In the genomic region with DNA sequence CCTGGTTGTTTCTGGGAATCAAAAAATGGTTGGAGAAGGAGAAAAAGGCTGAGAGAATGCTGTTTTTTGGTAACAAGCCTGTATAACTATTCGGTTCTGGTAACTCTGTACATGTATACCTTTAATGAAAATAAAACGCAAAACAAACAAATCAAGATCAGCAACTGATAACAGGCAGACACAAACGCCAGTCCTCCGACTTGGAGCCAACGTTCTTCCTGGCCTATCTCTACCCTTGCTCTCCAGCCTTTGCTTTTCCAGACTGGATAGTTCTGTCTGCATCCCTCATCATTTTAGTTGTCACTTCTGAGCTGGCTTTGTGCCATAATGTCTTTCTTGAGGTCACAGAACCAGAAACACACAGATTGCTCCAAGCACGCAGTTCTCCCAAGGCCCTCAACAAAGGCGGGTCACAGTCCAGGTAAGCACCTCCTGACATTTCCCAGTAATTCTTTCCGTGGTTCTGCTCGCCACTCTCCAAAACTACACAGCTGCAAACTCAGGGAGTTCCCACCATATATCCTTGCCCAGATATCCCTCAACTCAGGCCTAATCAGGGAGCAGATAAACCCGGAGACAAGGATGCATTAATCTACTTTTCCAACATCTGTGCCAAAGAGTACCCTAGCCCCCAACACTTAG, we compare ENCODE assay signal across 14 cellular contexts. TPM values are rescaled to one million over a fixed set of nuclear protein-coding genes. Genes with fewer than 3 reads are reported as not detected.
"Had no signal": no experiment of that assay in that cellular context is flagged by ENCODE, and none has a peak within 500 bp of the region (broad histone marks: within the 10 kb centered on the region; RNA-seq: fewer than 3 reads in every experiment).

No MANE protein-coding gene starts in this region.

- H3K36me3 ChIP-seq: breast epithelium had no signal

- DNase-seq: activated CD4-positive, alpha-beta T cell treated with anti-CD3 and anti-CD28 coated beads, Interleukin-2, amount 50 U/mL, for 4 hours; activated CD4-positive, CD25-positive, alpha-beta regulatory T cell; activated gamma-delta T cell; activated naive CD8-positive, alpha-beta T cell treated with anti-CD3 and anti-CD28 coated beads for 36 hours; activated T-cell treated with anti-CD3 and anti-CD28 coated beads, Interleukin-2, amount 50 U/mL, for 1 hour; foreskin melanocyte; mammary epithelial cell; occipital lobe; stimulated activated CD4-positive, alpha-beta T cell treated with anti-CD3 and anti-CD28 coated beads, Interleukin-4, amount 100 ng/mL, for 1 hour; stimulated activated CD8-positive, alpha-beta memory T cell treated with anti-CD3 and anti-CD28 coated beads, Interleukin-4, amount 100 ng/mL, for 48 hours; T-helper 2 cell had no signal

- H3K4me3 ChIP-seq: breast epithelium had no signal

- H3K4me1 ChIP-seq: breast epithelium had no signal

- H3K9me3 ChIP-seq: breast epithelium had no signal

- H3K27me3 ChIP-seq: breast epithelium had no signal

- FAIRE-seq: endothelial cell of umbilical vein, TTC549 had no signal

- H3K27ac ChIP-seq: breast epithelium had no signal

RNA-seq across cellular contexts. Expression of gene CCL26, which starts 53.5 kb away (rescaled TPM):
- polyA plus RNA-seq: endothelial cell of umbilical vein, mammary epithelial cell had no signal
